Comparison of ENCODE assay signal across 1 cellular context in the genomic region with DNA sequence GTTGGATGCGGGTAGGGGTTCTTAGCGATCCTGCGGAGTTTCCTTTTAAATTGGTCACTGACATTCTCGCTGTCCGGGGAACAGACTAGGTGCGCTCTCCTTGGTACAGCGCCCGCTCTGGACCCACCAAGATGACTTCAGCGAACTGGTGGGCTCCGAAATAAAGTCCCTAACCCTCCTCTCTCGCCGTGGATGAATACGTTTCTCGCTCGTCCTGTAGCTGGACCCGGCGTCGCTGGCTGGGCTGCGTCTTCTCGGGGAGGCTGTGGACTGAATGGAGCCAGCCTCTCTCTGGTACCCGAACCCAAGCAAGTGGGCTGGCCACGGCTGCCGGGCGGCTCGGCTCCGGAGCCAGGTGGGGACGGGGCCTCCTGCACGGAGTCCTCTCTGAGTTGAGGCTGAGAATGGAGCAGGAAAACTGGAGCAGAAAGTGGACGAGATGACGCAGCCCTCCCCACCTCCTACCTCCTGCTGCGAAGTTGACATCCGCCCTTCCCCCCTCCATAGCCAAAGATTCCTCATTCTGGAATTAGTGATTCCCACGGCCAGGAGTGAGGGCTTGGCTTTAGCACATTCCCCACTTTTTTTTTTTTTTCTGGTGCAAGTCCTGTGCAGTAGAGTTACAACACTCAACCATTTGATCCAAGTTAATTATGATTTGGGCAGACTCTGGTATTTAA.
TF ChIP-seq lines count a peak whose summit lies in the region.

No MANE protein-coding gene starts in this region.

TF ChIP-seq in IMR-90, 13 proteins besides CTCF, POLR2A, EP300 and RAD21:
- no peak for TF ChIP-seq RCOR1 (IDR thresholded peaks at IDR 0.05; ENCODE audit: insufficient replicate concordance, low read length)
- peak; percentile 25; the same call in 1 of the 2 replicates for TF ChIP-seq MAZ (IDR thresholded peaks at IDR 0.05; ENCODE audit: borderline replicate concordance, low read depth, low read length)
- TF ChIP-seq CEBPB (IDR thresholded peaks at IDR 0.05; ENCODE audit: low read depth, low read length), result 0 out of 2 replicates have a peak, but pooled peaks have one; percentile 14
- TF ChIP-seq, protein P1, sequence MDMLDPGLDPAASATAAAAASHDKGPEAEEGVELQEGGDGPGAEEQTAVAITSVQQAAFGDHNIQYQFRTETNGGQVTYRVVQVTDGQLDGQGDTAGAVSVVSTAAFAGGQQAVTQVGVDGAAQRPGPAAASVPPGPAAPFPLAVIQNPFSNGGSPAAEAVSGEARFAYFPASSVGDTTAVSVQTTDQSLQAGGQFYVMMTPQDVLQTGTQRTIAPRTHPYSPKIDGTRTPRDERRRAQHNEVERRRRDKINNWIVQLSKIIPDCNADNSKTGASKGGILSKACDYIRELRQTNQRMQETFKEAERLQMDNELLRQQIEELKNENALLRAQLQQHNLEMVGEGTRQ (IDR thresholded peaks at IDR 0.05; ENCODE audit: low read depth, low read length), result no peak
- TF ChIP-seq, protein P2, sequence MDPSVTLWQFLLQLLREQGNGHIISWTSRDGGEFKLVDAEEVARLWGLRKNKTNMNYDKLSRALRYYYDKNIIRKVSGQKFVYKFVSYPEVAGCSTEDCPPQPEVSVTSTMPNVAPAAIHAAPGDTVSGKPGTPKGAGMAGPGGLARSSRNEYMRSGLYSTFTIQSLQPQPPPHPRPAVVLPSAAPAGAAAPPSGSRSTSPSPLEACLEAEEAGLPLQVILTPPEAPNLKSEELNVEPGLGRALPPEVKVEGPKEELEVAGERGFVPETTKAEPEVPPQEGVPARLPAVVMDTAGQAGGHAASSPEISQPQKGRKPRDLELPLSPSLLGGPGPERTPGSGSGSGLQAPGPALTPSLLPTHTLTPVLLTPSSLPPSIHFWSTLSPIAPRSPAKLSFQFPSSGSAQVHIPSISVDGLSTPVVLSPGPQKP (IDR thresholded peaks at IDR 0.05; ENCODE audit: borderline replicate concordance, low read depth, low read length), result no peak
- no peak for TF ChIP-seq SMC3 (IDR thresholded peaks at IDR 0.05; ENCODE audit: low read depth, low read length)
- TF ChIP-seq CHD1 (IDR thresholded peaks at IDR 0.05; ENCODE audit: low read depth, low read length), result no peak
- TF ChIP-seq MAFK (IDR thresholded peaks at IDR 0.05; ENCODE audit: low read depth, low read length), result no peak
- TF ChIP-seq NFE2L2 (IDR thresholded peaks at IDR 0.05; ENCODE audit: low read depth, low read length), result no peak
- TF ChIP-seq RFX5 (IDR thresholded peaks at IDR 0.05; ENCODE audit: low read depth, low read length), result no peak
- no peak for TF ChIP-seq FOS (IDR thresholded peaks at IDR 0.05; ENCODE audit: low read depth, low read length)
- TF ChIP-seq BHLHE40 (IDR thresholded peaks at IDR 0.05; ENCODE audit: low read depth, low read length), result no peak
- no peak for TF ChIP-seq MXI1 (IDR thresholded peaks at IDR 0.05; ENCODE audit: borderline replicate concordance, low read depth, low read length)
